Comparison of ENCODE assay signal across 8 cellular contexts in the genomic region with DNA sequence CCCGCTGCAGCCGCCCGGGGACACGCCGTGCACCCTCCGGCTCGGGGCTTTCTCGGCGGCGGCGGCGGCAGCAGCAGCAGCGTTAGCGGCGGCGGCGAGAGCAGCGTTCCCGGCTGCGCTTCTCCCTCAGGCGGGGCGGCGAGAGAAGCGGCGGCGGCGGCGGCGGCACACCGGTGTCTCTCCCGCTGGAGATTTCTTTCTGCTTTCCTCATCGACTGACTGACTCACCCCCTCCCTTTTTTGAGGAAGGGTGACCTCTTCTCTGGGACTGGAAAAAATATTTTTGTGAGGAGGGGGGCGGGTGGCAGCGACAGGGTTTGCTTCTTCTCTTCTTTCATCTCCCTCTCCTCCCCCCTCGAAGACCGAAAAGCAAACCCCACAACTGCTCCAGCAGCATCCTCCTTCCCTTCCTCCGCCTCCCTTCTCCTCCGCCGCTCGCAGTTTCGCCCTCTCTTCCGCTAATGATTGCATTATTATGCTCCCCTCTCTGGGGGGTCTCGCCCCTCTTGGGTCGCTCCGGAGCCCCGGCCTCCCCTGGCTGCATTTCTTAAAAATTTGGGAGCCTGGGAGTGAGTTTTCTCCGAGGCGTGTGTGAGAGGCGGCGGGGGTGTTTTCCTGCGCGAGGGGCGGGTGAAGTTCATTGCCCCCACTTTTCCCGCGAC. TPM values are rescaled to one million over a fixed set of nuclear protein-coding genes. Genes with fewer than 3 reads are reported as not detected.
DNase-seq lines count a peak whose midpoint lies in the region; ATAC-seq and TF ChIP-seq lines count a peak whose summit lies in the region.

No MANE protein-coding gene starts in this region.

- peak overlapping the region; percentile 10 to 58 for H3K4me3 ChIP-seq in body of pancreas

- H3K27ac Mint-ChIP-seq in activated naive CD4-positive, alpha-beta T cell treated with anti-CD3 and anti-CD28 coated beads, Interleukin-2, amount 10 ng/mL, durations not matched to agents 7 days and 5 days = no peak overlapping the region
- H3K27ac Mint-ChIP-seq in activated naive CD4-positive, alpha-beta T cell treated with anti-CD3 and anti-CD28 coated beads, Interleukin-2, amount 50 U/mL, for 72 hours = no peak overlapping the region
- no peak overlapping the region for H3K27ac Mint-ChIP-seq in stimulated activated naive CD8-positive, alpha-beta T cell treated with anti-CD3 and anti-CD28 coated beads, Interleukin-15, Interleukin-2, amounts not matched to agents 100 ng/mL and 50 ng/mL, for 24 hours

- no peak for DNase-seq in activated naive CD4-positive, alpha-beta T cell treated with anti-CD3 and anti-CD28 coated beads, Interleukin-2, amount 10 ng/mL, durations not matched to agents 7 days and 5 days
- DNase-seq in activated naive CD4-positive, alpha-beta T cell treated with anti-CD3 and anti-CD28 coated beads, Interleukin-2, amount 50 U/mL, for 72 hours (ENCODE audit: low spot score in 2 of 2) = no peak
- DNase-seq in NCI-H2227 treated with DMSO at 0.1 percent for 48 hours (lab: John Stamatoyannopoulos, UW) (peak; percentile 80), body of pancreas (peak in 1 of 4 donors; percentile 11), GDM1 (lab: John Stamatoyannopoulos, UW) (no peak)

- H3K4me1 Mint-ChIP-seq in activated naive CD4-positive, alpha-beta T cell treated with anti-CD3 and anti-CD28 coated beads, Interleukin-2, amount 10 ng/mL, durations not matched to agents 7 days and 5 days = peaks cover 15% of the 10 kb centered on the region
- peaks cover 19% of the 10 kb centered on the region for H3K4me1 Mint-ChIP-seq in stimulated activated naive CD8-positive, alpha-beta T cell treated with anti-CD3 and anti-CD28 coated beads, Interleukin-15, Interleukin-2, amounts not matched to agents 100 ng/mL and 50 ng/mL, for 24 hours (ENCODE audit: low read depth)

- no peaks in the 10 kb centered on the region for H3K9me3 Mint-ChIP-seq in activated naive CD4-positive, alpha-beta T cell treated with anti-CD3 and anti-CD28 coated beads, Interleukin-2, amount 10 ng/mL, durations not matched to agents 7 days and 5 days
- H3K9me3 Mint-ChIP-seq in activated naive CD4-positive, alpha-beta T cell treated with anti-CD3 and anti-CD28 coated beads, Interleukin-2, amount 50 U/mL, for 72 hours = no peaks in the 10 kb centered on the region
- no peaks in the 10 kb centered on the region for H3K9me3 Mint-ChIP-seq in stimulated activated naive CD8-positive, alpha-beta T cell treated with anti-CD3 and anti-CD28 coated beads, Interleukin-15, Interleukin-2, amounts not matched to agents 100 ng/mL and 50 ng/mL, for 24 hours

- intact Hi-C loops in body of pancreas (cut with DNase I) = no loop called here

- CTCF ChIA-PET in activated naive CD4-positive, alpha-beta T cell treated with anti-CD3 and anti-CD28 coated beads, Interleukin-2, amount 10 ng/mL, durations not matched to agents 7 days and 5 days (lab: Charles Lee) = no interaction called here

- no peaks in the 10 kb centered on the region for H3K27me3 Mint-ChIP-seq in activated naive CD4-positive, alpha-beta T cell treated with anti-CD3 and anti-CD28 coated beads, Interleukin-2, amount 10 ng/mL, durations not matched to agents 7 days and 5 days
- H3K27me3 Mint-ChIP-seq in stimulated activated naive CD8-positive, alpha-beta T cell treated with anti-CD3 and anti-CD28 coated beads, Interleukin-15, Interleukin-2, amounts not matched to agents 100 ng/mL and 50 ng/mL, for 24 hours = peaks cover 21% of the 10 kb centered on the region

- no peaks in the 10 kb centered on the region for H3K36me3 ChIP-seq in body of pancreas (replicated peaks in 1 of 2; ENCODE audit: insufficient read depth in 1 of 2, low read depth in 2 of 2)

- H3K9me3 ChIP-seq in body of pancreas = no peaks in the 10 kb centered on the region

- no peaks in the 10 kb centered on the region for H3K36me3 Mint-ChIP-seq in activated naive CD4-positive, alpha-beta T cell treated with anti-CD3 and anti-CD28 coated beads, Interleukin-2, amount 10 ng/mL, durations not matched to agents 7 days and 5 days
- no peaks in the 10 kb centered on the region for H3K36me3 Mint-ChIP-seq in activated naive CD4-positive, alpha-beta T cell treated with anti-CD3 and anti-CD28 coated beads, Interleukin-2, amount 50 U/mL, for 72 hours
- H3K36me3 Mint-ChIP-seq in stimulated activated naive CD8-positive, alpha-beta T cell treated with anti-CD3 and anti-CD28 coated beads, Interleukin-15, Interleukin-2, amounts not matched to agents 100 ng/mL and 50 ng/mL, for 24 hours (ENCODE audit: low read depth) = no peaks in the 10 kb centered on the region

- no peak for TF ChIP-seq CTCF in body of pancreas (IDR thresholded peaks at IDR 0.05)

- 0 to 1% methylated on average over 30 to 53 of the region's 55 CpGs for WGBS in body of pancreas, 2 donors

- ATAC-seq in activated naive CD4-positive, alpha-beta T cell treated with anti-CD3 and anti-CD28 coated beads, Interleukin-2, amount 50 U/mL, for 72 hours = no peak
- no peak for ATAC-seq in body of pancreas
- ATAC-seq in HG03108 (IDR thresholded peaks at IDR 0.05; ENCODE audit: unreplicated experiment) = no peak

- H3K27ac ChIP-seq in body of pancreas = peak overlapping the region; percentile 24 to 90 (median 68)
- H3K27ac ChIP-seq in layer of hippocampus (ENCODE audit: low read depth, low read length) = peak overlapping the region; percentile 86

- peaks cover 28% of the 10 kb centered on the region for H3K4me1 ChIP-seq in body of pancreas

- peak overlapping the region; percentile 78 for H3K4me3 Mint-ChIP-seq in activated naive CD4-positive, alpha-beta T cell treated with anti-CD3 and anti-CD28 coated beads, Interleukin-2, amount 10 ng/mL, durations not matched to agents 7 days and 5 days
- peak overlapping the region; percentile 82 for H3K4me3 Mint-ChIP-seq in stimulated activated naive CD8-positive, alpha-beta T cell treated with anti-CD3 and anti-CD28 coated beads, Interleukin-15, Interleukin-2, amounts not matched to agents 100 ng/mL and 50 ng/mL, for 24 hours

- TF ChIP-seq POLR2A in body of pancreas (IDR thresholded peaks at IDR 0.05) = peak in 1 of 3 donors; percentile 23

- H3K27me3 ChIP-seq in body of pancreas (no peaks in the 10 kb centered on the region), layer of hippocampus (ENCODE audit: control insufficient read depth, insufficient read depth, low read length) (no peaks in the 10 kb centered on the region)

RNA-seq across cellular contexts. Expression of a gene that starts 0.3 kb away (rescaled TPM):
- 1 to 10 TPM in 1 of 2 donors, under 1 TPM in 1; 0.53 to 2.2 TPM for total RNA-seq in activated naive CD4-positive, alpha-beta T cell treated with anti-CD3 and anti-CD28 coated beads, Interleukin-2, amount 50 U/mL, for 72 hours
- total RNA-seq in body of pancreas = 10 to 100 TPM; 11.7 to 18.5 TPM
